1 cellular context compared by ENCODE assay signal in genomic region chr1:118563969-118564951, GRCh38.
TF ChIP-seq lines count a peak whose summit lies in the region.

No MANE protein-coding gene starts in this region.

TF ChIP-seq in GM12878, 131 proteins besides CTCF, POLR2A, EP300 and RAD21 (continued from another document and continues in another):
- TF ChIP-seq MXI1 (IDR thresholded peaks at IDR 0.05; ENCODE audit: low read depth, low read length) (0 out of 2 replicates have a peak, but pooled peaks have one; percentile 22), NFIC (IDR thresholded peaks at IDR 0.05; ENCODE audit: low read depth, low read length) (peak; percentile 38; the same call in 1 of the 2 replicates), SRF (IDR thresholded peaks at IDR 0.05; ENCODE audit: low read depth in 2 of 2, low read length in 2 of 2) (no peak), DPF2 (IDR thresholded peaks at IDR 0.05) (peak; percentile 57), FOXM1 (IDR thresholded peaks at IDR 0.05; ENCODE audit: low read depth, low read length) (no peak), SIN3A (IDR thresholded peaks at IDR 0.05; ENCODE audit: low read depth, low read length) (no peak), USF2 (IDR thresholded peaks at IDR 0.05; ENCODE audit: borderline replicate concordance, low read depth, low read length) (no peak), RUNX3 (IDR thresholded peaks at IDR 0.05; ENCODE audit: low read length) (peak; percentile 32; the same call in 1 of the 2 replicates), HSF1 (IDR thresholded peaks at IDR 0.05; ENCODE audit: low read depth, low read length) (no peak), MLLT1 (IDR thresholded peaks at IDR 0.05) (no peak), CHD4 (IDR thresholded peaks at IDR 0.05) (no peak), IRF4 (IDR thresholded peaks at IDR 0.05; ENCODE audit: low read depth, low read length) (peak; percentile 61; the same call in 1 of the 2 replicates), ZSCAN29 (IDR thresholded peaks at IDR 0.05) (no peak), EED (IDR thresholded peaks at IDR 0.05; ENCODE audit: low read depth) (peak; percentile 89), RELB (IDR thresholded peaks at IDR 0.05; ENCODE audit: low read depth) (peak; percentile 73), CREM (IDR thresholded peaks at IDR 0.05; ENCODE audit: low read depth) (0 out of 2 replicates have a peak, but pooled peaks have one; percentile 15), MEF2A (IDR thresholded peaks at IDR 0.05; ENCODE audit: insufficient read depth, low read depth, low read length) (no peak), HCFC1 (IDR thresholded peaks at IDR 0.05; ENCODE audit: low read length) (no peak), MTA2 (IDR thresholded peaks at IDR 0.05; ENCODE audit: low read depth) (no peak), NFYA (IDR thresholded peaks at IDR 0.05; ENCODE audit: borderline replicate concordance, low read depth, low read length) (no peak), ATF3 (IDR thresholded peaks at IDR 0.05; ENCODE audit: borderline replicate concordance, extremely low read depth, low read depth, low read length) (no peak), IKZF2 (IDR thresholded peaks at IDR 0.05) (peak; percentile 90 to 93), SIX5 (IDR thresholded peaks at IDR 0.05; ENCODE audit: low read depth, low read length, severe bottlenecking) (no peak), ETV6 (conservative IDR thresholded peaks at IDR 0.05 in 1 of 2, IDR thresholded peaks at IDR 0.05 in 1 of 2; ENCODE audit: borderline replicate concordance in 1 of 2, low read depth in 1 of 2) (no peak), BACH1 (IDR thresholded peaks at IDR 0.05; ENCODE audit: borderline replicate concordance) (no peak), TARDBP (IDR thresholded peaks at IDR 0.05; ENCODE audit: borderline replicate concordance) (no peak), JUNB (IDR thresholded peaks at IDR 0.05) (no peak), TBL1XR1 (IDR thresholded peaks at IDR 0.05; ENCODE audit: low read depth, low read length) (no peak), HDGF (IDR thresholded peaks at IDR 0.05) (no peak), SP1 (IDR thresholded peaks at IDR 0.05; ENCODE audit: low read depth, low read length) (no peak), SMC3 (IDR thresholded peaks at IDR 0.05; ENCODE audit: borderline replicate concordance, low read length) (no peak), IKZF1 (conservative IDR thresholded peaks at IDR 0.05) (peak; percentile 91), SPI1 (IDR thresholded peaks at IDR 0.05; ENCODE audit: borderline replicate concordance, insufficient read depth, low read depth, low read length) (peak; percentile 92), RFX5 (IDR thresholded peaks at IDR 0.05; ENCODE audit: low read depth, low read length) (no peak)
- TF ChIP-seq, protein P1, sequence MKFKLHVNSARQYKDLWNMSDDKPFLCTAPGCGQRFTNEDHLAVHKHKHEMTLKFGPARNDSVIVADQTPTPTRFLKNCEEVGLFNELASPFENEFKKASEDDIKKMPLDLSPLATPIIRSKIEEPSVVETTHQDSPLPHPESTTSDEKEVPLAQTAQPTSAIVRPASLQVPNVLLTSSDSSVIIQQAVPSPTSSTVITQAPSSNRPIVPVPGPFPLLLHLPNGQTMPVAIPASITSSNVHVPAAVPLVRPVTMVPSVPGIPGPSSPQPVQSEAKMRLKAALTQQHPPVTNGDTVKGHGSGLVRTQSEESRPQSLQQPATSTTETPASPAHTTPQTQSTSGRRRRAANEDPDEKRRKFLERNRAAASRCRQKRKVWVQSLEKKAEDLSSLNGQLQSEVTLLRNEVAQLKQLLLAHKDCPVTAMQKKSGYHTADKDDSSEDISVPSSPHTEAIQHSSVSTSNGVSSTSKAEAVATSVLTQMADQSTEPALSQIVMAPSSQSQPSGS (IDR thresholded peaks at IDR 0.05; ENCODE audit: low read length), result peak; percentile 52; the same call in 1 of the 2 replicates
- TF ChIP-seq, protein P2, sequence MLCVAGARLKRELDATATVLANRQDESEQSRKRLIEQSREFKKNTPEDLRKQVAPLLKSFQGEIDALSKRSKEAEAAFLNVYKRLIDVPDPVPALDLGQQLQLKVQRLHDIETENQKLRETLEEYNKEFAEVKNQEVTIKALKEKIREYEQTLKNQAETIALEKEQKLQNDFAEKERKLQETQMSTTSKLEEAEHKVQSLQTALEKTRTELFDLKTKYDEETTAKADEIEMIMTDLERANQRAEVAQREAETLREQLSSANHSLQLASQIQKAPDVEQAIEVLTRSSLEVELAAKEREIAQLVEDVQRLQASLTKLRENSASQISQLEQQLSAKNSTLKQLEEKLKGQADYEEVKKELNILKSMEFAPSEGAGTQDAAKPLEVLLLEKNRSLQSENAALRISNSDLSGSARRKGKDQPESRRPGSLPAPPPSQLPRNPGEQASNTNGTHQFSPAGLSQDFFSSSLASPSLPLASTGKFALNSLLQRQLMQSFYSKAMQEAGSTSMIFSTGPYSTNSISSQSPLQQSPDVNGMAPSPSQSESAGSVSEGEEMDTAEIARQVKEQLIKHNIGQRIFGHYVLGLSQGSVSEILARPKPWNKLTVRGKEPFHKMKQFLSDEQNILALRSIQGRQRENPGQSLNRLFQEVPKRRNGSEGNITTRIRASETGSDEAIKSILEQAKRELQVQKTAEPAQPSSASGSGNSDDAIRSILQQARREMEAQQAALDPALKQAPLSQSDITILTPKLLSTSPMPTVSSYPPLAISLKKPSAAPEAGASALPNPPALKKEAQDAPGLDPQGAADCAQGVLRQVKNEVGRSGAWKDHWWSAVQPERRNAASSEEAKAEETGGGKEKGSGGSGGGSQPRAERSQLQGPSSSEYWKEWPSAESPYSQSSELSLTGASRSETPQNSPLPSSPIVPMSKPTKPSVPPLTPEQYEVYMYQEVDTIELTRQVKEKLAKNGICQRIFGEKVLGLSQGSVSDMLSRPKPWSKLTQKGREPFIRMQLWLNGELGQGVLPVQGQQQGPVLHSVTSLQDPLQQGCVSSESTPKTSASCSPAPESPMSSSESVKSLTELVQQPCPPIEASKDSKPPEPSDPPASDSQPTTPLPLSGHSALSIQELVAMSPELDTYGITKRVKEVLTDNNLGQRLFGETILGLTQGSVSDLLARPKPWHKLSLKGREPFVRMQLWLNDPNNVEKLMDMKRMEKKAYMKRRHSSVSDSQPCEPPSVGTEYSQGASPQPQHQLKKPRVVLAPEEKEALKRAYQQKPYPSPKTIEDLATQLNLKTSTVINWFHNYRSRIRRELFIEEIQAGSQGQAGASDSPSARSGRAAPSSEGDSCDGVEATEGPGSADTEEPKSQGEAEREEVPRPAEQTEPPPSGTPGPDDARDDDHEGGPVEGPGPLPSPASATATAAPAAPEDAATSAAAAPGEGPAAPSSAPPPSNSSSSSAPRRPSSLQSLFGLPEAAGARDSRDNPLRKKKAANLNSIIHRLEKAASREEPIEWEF (IDR thresholded peaks at IDR 0.05; ENCODE audit: insufficient replicate concordance, low read depth, low read length), result no peak
- TF ChIP-seq, protein P3, sequence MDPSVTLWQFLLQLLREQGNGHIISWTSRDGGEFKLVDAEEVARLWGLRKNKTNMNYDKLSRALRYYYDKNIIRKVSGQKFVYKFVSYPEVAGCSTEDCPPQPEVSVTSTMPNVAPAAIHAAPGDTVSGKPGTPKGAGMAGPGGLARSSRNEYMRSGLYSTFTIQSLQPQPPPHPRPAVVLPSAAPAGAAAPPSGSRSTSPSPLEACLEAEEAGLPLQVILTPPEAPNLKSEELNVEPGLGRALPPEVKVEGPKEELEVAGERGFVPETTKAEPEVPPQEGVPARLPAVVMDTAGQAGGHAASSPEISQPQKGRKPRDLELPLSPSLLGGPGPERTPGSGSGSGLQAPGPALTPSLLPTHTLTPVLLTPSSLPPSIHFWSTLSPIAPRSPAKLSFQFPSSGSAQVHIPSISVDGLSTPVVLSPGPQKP (IDR thresholded peaks at IDR 0.05; ENCODE audit: low read depth, low read length), result no peak
- TF ChIP-seq, protein P4, sequence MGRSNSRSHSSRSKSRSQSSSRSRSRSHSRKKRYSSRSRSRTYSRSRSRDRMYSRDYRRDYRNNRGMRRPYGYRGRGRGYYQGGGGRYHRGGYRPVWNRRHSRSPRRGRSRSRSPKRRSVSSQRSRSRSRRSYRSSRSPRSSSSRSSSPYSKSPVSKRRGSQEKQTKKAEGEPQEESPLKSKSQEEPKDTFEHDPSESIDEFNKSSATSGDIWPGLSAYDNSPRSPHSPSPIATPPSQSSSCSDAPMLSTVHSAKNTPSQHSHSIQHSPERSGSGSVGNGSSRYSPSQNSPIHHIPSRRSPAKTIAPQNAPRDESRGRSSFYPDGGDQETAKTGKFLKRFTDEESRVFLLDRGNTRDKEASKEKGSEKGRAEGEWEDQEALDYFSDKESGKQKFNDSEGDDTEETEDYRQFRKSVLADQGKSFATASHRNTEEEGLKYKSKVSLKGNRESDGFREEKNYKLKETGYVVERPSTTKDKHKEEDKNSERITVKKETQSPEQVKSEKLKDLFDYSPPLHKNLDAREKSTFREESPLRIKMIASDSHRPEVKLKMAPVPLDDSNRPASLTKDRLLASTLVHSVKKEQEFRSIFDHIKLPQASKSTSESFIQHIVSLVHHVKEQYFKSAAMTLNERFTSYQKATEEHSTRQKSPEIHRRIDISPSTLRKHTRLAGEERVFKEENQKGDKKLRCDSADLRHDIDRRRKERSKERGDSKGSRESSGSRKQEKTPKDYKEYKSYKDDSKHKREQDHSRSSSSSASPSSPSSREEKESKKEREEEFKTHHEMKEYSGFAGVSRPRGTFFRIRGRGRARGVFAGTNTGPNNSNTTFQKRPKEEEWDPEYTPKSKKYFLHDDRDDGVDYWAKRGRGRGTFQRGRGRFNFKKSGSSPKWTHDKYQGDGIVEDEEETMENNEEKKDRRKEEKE (IDR thresholded peaks at IDR 0.05), result no peak
- TF ChIP-seq, protein P5, sequence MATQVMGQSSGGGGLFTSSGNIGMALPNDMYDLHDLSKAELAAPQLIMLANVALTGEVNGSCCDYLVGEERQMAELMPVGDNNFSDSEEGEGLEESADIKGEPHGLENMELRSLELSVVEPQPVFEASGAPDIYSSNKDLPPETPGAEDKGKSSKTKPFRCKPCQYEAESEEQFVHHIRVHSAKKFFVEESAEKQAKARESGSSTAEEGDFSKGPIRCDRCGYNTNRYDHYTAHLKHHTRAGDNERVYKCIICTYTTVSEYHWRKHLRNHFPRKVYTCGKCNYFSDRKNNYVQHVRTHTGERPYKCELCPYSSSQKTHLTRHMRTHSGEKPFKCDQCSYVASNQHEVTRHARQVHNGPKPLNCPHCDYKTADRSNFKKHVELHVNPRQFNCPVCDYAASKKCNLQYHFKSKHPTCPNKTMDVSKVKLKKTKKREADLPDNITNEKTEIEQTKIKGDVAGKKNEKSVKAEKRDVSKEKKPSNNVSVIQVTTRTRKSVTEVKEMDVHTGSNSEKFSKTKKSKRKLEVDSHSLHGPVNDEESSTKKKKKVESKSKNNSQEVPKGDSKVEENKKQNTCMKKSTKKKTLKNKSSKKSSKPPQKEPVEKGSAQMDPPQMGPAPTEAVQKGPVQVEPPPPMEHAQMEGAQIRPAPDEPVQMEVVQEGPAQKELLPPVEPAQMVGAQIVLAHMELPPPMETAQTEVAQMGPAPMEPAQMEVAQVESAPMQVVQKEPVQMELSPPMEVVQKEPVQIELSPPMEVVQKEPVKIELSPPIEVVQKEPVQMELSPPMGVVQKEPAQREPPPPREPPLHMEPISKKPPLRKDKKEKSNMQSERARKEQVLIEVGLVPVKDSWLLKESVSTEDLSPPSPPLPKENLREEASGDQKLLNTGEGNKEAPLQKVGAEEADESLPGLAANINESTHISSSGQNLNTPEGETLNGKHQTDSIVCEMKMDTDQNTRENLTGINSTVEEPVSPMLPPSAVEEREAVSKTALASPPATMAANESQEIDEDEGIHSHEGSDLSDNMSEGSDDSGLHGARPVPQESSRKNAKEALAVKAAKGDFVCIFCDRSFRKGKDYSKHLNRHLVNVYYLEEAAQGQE (IDR thresholded peaks at IDR 0.05; ENCODE audit: low read depth, low read length), result no peak
